ENCODE assay signal across 1 cellular context in genomic region chr9:133877967-133878366, GRCh38.
TF ChIP-seq lines count a peak whose summit lies in the region.

No MANE protein-coding gene starts in this region.

TF ChIP-seq in HEK293, 187 proteins besides CTCF, POLR2A, EP300 and RAD21 (continued from another document):
- no peak for TF ChIP-seq ZNF280C (tag by site-specific recombination; IDR thresholded peaks at IDR 0.05)
